Comparison of ENCODE assay signal across 29 cellular contexts in the genomic region with DNA sequence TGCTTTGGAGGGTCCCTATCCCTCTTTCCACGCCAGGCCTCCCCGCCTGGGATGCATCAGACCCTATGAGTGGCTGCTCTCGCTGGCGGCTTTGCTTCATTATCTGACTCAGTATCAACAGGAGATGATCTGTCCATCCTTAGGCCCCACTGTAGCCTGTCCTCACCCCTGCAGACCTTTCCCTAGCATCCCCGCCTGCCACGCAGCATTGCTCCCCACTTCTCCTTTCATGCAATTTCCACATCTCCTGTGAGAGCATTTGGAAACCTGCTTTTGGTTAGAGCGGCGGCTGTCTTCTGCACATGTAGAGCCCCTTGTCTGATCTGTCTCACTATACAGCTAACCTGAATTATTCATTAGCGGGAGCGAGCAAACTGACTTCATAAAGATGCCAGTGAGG.
"Had no signal": no experiment of that assay in that cellular context is flagged by ENCODE, and none has a peak within 500 bp of the region (broad histone marks: within the 10 kb centered on the region; RNA-seq: fewer than 3 reads in every experiment).

No MANE protein-coding gene starts in this region.

- H3K9me3 ChIP-seq: breast epithelium, heart left ventricle, ovary, right lobe of liver, thoracic aorta, vagina had no signal

- H3K27ac ChIP-seq: breast epithelium, heart left ventricle, ovary, right lobe of liver, thoracic aorta, vagina, WERI-Rb-1 had no signal

- H3K36me3 ChIP-seq: breast epithelium, heart left ventricle, ovary, right lobe of liver, thoracic aorta, vagina, WERI-Rb-1 had no signal

- DNase-seq: activated CD4-positive, alpha-beta memory T cell treated with anti-CD3 and anti-CD28 coated beads, Interleukin-2, amount 10 ng/mL, durations not matched to agents 7 days and 5 days; activated CD4-positive, alpha-beta T cell treated with anti-CD3 and anti-CD28 coated beads for 48 hours; activated CD8-positive, alpha-beta memory T cell treated with anti-CD3 and anti-CD28 coated beads, Interleukin-2, amount 50 U/mL, for 48 hours; activated gamma-delta T cell; activated naive CD4-positive, alpha-beta T cell treated with anti-CD3 and anti-CD28 coated beads, Interleukin-2, amount 10 ng/mL, durations not matched to agents 7 days and 5 days; activated naive CD8-positive, alpha-beta T cell treated with anti-CD3 and anti-CD28 coated beads, Interleukin-2, amount 10 ng/mL, durations not matched to agents 7 days and 5 days; activated T-cell treated with anti-CD3 and anti-CD28 coated beads, Interleukin-2, amount 50 U/mL, for 24 hours; foreskin fibroblast; heart left ventricle; hypothalamus; immature natural killer cell; kidney; midbrain; natural killer cell; ovary; right lobe of liver; stimulated activated CD4-positive, alpha-beta T cell treated with anti-CD3 and anti-CD28 coated beads, Interleukin-4, amount 100 ng/mL, for 1 hour; WERI-Rb-1 had no signal

- H3K9me3 Mint-ChIP-seq: activated CD4-positive, alpha-beta memory T cell treated with anti-CD3 and anti-CD28 coated beads, Interleukin-2, amount 10 ng/mL, durations not matched to agents 7 days and 5 days; activated naive CD4-positive, alpha-beta T cell treated with anti-CD3 and anti-CD28 coated beads, Interleukin-2, amount 10 ng/mL, durations not matched to agents 7 days and 5 days; activated naive CD8-positive, alpha-beta T cell treated with anti-CD3 and anti-CD28 coated beads, Interleukin-2, amount 10 ng/mL, durations not matched to agents 7 days and 5 days; activated T-cell treated with anti-CD3 and anti-CD28 coated beads, Interleukin-2, amount 50 U/mL, for 24 hours; central memory CD8-positive, alpha-beta T cell; dendritic cell treated with granulocyte-macrophage colony-stimulating factor and Interleukin-4, amounts not matched to agents 40 ng/mL and 50 ng/mL, for 4 days; endodermal cell; immature natural killer cell; natural killer cell; stimulated activated naive CD8-positive, alpha-beta T cell treated with anti-CD3 and anti-CD28 coated beads, Interleukin-15, Interleukin-2, amounts not matched to agents 100 ng/mL and 50 ng/mL, for 24 hours; type B pancreatic cell had no signal

- H3K4me3 Mint-ChIP-seq: activated CD4-positive, alpha-beta memory T cell treated with anti-CD3 and anti-CD28 coated beads, Interleukin-2, amount 10 ng/mL, durations not matched to agents 7 days and 5 days; activated naive CD4-positive, alpha-beta T cell treated with anti-CD3 and anti-CD28 coated beads, Interleukin-2, amount 10 ng/mL, durations not matched to agents 7 days and 5 days; activated naive CD8-positive, alpha-beta T cell treated with anti-CD3 and anti-CD28 coated beads, Interleukin-2, amount 10 ng/mL, durations not matched to agents 7 days and 5 days; activated T-cell treated with anti-CD3 and anti-CD28 coated beads, Interleukin-2, amount 50 U/mL, for 24 hours; central memory CD8-positive, alpha-beta T cell; dendritic cell treated with granulocyte-macrophage colony-stimulating factor and Interleukin-4, amounts not matched to agents 40 ng/mL and 50 ng/mL, for 4 days; endodermal cell; immature natural killer cell; natural killer cell; stimulated activated naive CD8-positive, alpha-beta T cell treated with anti-CD3 and anti-CD28 coated beads, Interleukin-15, Interleukin-2, amounts not matched to agents 100 ng/mL and 50 ng/mL, for 24 hours; type B pancreatic cell had no signal

- H3K36me3 Mint-ChIP-seq: activated naive CD4-positive, alpha-beta T cell treated with anti-CD3 and anti-CD28 coated beads, Interleukin-2, amount 10 ng/mL, durations not matched to agents 7 days and 5 days; activated naive CD8-positive, alpha-beta T cell treated with anti-CD3 and anti-CD28 coated beads, Interleukin-2, amount 10 ng/mL, durations not matched to agents 7 days and 5 days; immature natural killer cell; natural killer cell; type B pancreatic cell had no signal

- FAIRE-seq: kidney, TTC549 had no signal

- H3K4me3 ChIP-seq: breast epithelium, heart left ventricle, ovary, right lobe of liver, thoracic aorta, vagina had no signal

- H3K27ac Mint-ChIP-seq: activated CD4-positive, alpha-beta memory T cell treated with anti-CD3 and anti-CD28 coated beads, Interleukin-2, amount 10 ng/mL, durations not matched to agents 7 days and 5 days; activated naive CD4-positive, alpha-beta T cell treated with anti-CD3 and anti-CD28 coated beads, Interleukin-2, amount 10 ng/mL, durations not matched to agents 7 days and 5 days; activated naive CD8-positive, alpha-beta T cell treated with anti-CD3 and anti-CD28 coated beads, Interleukin-2, amount 10 ng/mL, durations not matched to agents 7 days and 5 days; activated T-cell treated with anti-CD3 and anti-CD28 coated beads, Interleukin-2, amount 50 U/mL, for 24 hours; dendritic cell treated with granulocyte-macrophage colony-stimulating factor and Interleukin-4, amounts not matched to agents 40 ng/mL and 50 ng/mL, for 4 days; endodermal cell; immature natural killer cell; natural killer cell; stimulated activated naive CD8-positive, alpha-beta T cell treated with anti-CD3 and anti-CD28 coated beads, Interleukin-15, Interleukin-2, amounts not matched to agents 100 ng/mL and 50 ng/mL, for 24 hours; type B pancreatic cell had no signal

- H3K4me1 Mint-ChIP-seq: activated naive CD8-positive, alpha-beta T cell treated with anti-CD3 and anti-CD28 coated beads, Interleukin-2, amount 10 ng/mL, durations not matched to agents 7 days and 5 days; central memory CD8-positive, alpha-beta T cell; immature natural killer cell had no signal

- ATAC-seq: activated CD4-positive, CD25-positive, alpha-beta regulatory T cell treated with anti-CD3 and anti-CD28 coated beads, Interleukin-2, amount 50 U/mL, for 24 hours; esophagus mucosa; heart left ventricle; natural killer cell; right lobe of liver had no signal

- H3K4me1 ChIP-seq: breast epithelium, right lobe of liver, vagina had no signal

- H3K27me3 ChIP-seq: breast epithelium, heart left ventricle, ovary, right lobe of liver, vagina had no signal

- H3K27me3 Mint-ChIP-seq: activated T-cell treated with anti-CD3 and anti-CD28 coated beads, Interleukin-2, amount 50 U/mL, for 24 hours; stimulated activated naive CD8-positive, alpha-beta T cell treated with anti-CD3 and anti-CD28 coated beads, Interleukin-15, Interleukin-2, amounts not matched to agents 100 ng/mL and 50 ng/mL, for 24 hours had no signal
